In the genomic region with DNA sequence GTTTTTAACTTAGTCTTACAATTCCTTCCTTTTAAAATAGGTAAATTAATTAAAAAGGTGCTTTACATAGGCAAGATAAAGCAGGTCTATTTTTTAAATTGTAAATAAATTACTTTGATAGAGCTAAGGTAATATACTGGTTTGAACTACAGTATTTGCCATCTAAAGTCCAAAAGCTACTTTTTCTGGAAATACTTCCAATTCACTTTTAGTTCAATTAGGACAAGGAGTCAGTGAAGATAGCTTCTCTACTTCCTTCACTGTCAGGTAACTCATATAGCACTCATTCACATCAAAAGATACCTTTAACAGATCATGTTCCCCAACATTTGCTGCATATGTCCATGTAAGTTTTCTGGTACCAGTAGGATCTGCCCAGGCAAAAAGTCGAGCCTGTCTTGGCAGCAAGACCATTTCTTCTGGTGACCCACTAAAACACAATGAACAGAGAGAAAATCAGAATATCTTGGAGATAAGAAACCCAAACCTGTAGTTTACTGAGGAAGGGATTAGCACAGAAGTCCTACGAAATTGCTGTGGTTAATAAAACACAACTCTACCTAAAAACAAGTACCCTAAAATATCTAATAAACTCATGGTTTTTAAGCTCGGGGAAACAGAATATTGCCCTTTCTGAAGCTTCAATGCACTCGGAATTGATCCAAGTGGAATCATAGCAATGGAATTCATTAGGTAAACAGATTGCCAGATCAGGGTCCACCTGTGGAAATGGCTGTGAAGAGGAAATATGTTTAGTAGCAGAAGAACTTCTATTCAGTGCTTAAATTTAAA, we compare ENCODE assay signal across 21 cellular contexts.
DNase-seq lines count a peak whose midpoint lies in the region; ATAC-seq, FAIRE-seq and TF ChIP-seq lines count a peak whose summit lies in the region.
"Had no signal": no experiment of that assay in that cellular context is flagged by ENCODE, and none has a peak within 500 bp of the region (broad histone marks: within the 10 kb centered on the region; RNA-seq: fewer than 3 reads in every experiment).

No MANE protein-coding gene starts in this region.

- H3K79me2 ChIP-seq in astrocyte (ENCODE audit: insufficient read depth, low read length) (no peaks in the 10 kb centered on the region), HepG2 (ENCODE audit: insufficient read depth, low read length) (no peaks in the 10 kb centered on the region)

- H3K4me1 ChIP-seq in breast epithelium (no peaks in the 10 kb centered on the region), astrocyte (ENCODE audit: insufficient read depth, low read length) (no peaks in the 10 kb centered on the region), HepG2 (ENCODE audit: insufficient read depth, low read length) (peaks cover 34% of the 10 kb centered on the region), heart right ventricle (no peaks in the 10 kb centered on the region)
- H3K4me1 ChIP-seq: HAP-1, Peyer's patch had no signal

- H3K4me1 Mint-ChIP-seq in MCF 10A (ENCODE audit: insufficient read depth, unreplicated experiment) (peaks cover 8% of the 10 kb centered on the region), astrocyte (ENCODE audit: low read depth, unreplicated experiment) (no peaks in the 10 kb centered on the region)

- no peak for TF ChIP-seq RAD21 in HepG2 (CRISPR knock-in tag; IDR thresholded peaks at IDR 0.05)

- H3K27ac Mint-ChIP-seq in MCF 10A (ENCODE audit: low read depth, unreplicated experiment) (peak overlapping the region; percentile 46), astrocyte (ENCODE audit: unreplicated experiment) (no peak overlapping the region)

- POLR2A ChIA-PET in MCF 10A (lab: Yijun Ruan, JAX) (interaction anchor here (0.6 to 1.6 kb wide), 5 partner anchors 14 to 400 kb away, joined by 3 to 4 read pairs (median 4); partner anchors contain the start of gene VPS13C), HepG2 (lab: Yijun Ruan, JAX) (interaction anchor here (0.8 kb wide), 1 partner anchor 13 kb away, joined by 3 read pairs; no protein-coding TSS in a partner anchor)

- intact Hi-C loops in MCF 10A (cut with micrococcal nuclease) (no loop called here), breast epithelium (cut with DNase I; ENCODE audit: low total_unique reads) (no loop called here), HepG2 (cut with micrococcal nuclease; ENCODE audit: unreplicated experiment) (loop anchor here (5.0 kb wide), 1 partner anchor 35 kb away; no protein-coding TSS in a partner anchor), heart right ventricle (cut with DNase I) (no loop called here)

- H3K36me3 ChIP-seq in breast epithelium: no peaks in the 10 kb centered on the region
- peaks cover 7% of the 10 kb centered on the region for H3K36me3 ChIP-seq in astrocyte (ENCODE audit: insufficient read depth, low read length)
- peaks cover 0 to 2% of the 10 kb centered on the region in 2 experiments; a peak in 1 of 5 replicates for H3K36me3 ChIP-seq in HepG2 (replicated peaks in 1 of 2; ENCODE audit: control insufficient read depth in 1 of 2, insufficient read depth in 2 of 2, low read length in 2 of 2)
- H3K36me3 ChIP-seq in brain microvascular endothelial cell (replicated peaks): peaks cover 2% of the 10 kb centered on the region
- peaks cover 0 to 100% (median 47%) of the 10 kb centered on the region in 9 donors for H3K36me3 ChIP-seq in heart right ventricle

- DNase-seq in MCF 10A (ENCODE audit: unreplicated experiment): peak; percentile 11
- DNase-seq in breast epithelium (ENCODE audit: low spot score in 2 of 2): no peak
- DNase-seq in astrocyte (ENCODE audit: low read depth): peak; percentile 8
- DNase-seq in HepG2 (ENCODE audit: low spot score): peak; percentile 90
- DNase-seq in urothelium cell line (ENCODE audit: low spot score): peak; percentile 32
- no peak for DNase-seq in brain microvascular endothelial cell
- DNase-seq in heart right ventricle: no peak
- DNase-seq: 8988T; CD4-positive, alpha-beta memory T cell; DMS79; NCI-H1092; NCI-H1694; NCI-H226; NCI-H524 treated with DMSO at 0.1 percent for 48 hours; Peyer's patch; SHP77 had no signal

- H3K4me3 Mint-ChIP-seq in MCF 10A (ENCODE audit: unreplicated experiment) (no peak overlapping the region), astrocyte (ENCODE audit: unreplicated experiment) (no peak overlapping the region)
- H3K4me3 Mint-ChIP-seq: CD4-positive, alpha-beta memory T cell had no signal

- no peak for TF ChIP-seq CTCF in MCF 10A (IDR thresholded peaks at IDR 0.05; ENCODE audit: unreplicated experiment)
- TF ChIP-seq CTCF in breast epithelium (IDR thresholded peaks at IDR 0.05): no peak
- no peak for TF ChIP-seq CTCF in astrocyte (IDR thresholded peaks at IDR 0.05; ENCODE audit: insufficient read depth, low read depth, low read length)
- no peak for TF ChIP-seq CTCF in HepG2 (CRISPR knock-in tag; IDR thresholded peaks at IDR 0.05)
- no peak for TF ChIP-seq CTCF in brain microvascular endothelial cell (IDR thresholded peaks at IDR 0.05; ENCODE audit: low read depth, low read length, missing control alignments)
- TF ChIP-seq CTCF in heart right ventricle (IDR thresholded peaks at IDR 0.05): no peak

- in situ Hi-C loops in HepG2 (cut with HindIII; ENCODE audit: extremely low pct_ligation_motif_present, low pct_unique_long_range_greater_than_20kb): no loop called here
- in situ Hi-C loops in brain microvascular endothelial cell (cut with HindIII; ENCODE audit: low pct_ligation_motif_present, low sequenced_read_pairs): no loop called here

- peak; percentile 34 for FAIRE-seq in astrocyte (lab: Jason Lieb, UNC)
- peak; percentile 56 for FAIRE-seq in HepG2 (lab: Jason Lieb, UNC)
- peak; percentile 81 for FAIRE-seq in urothelium cell line (lab: Jason Lieb, UNC)
- FAIRE-seq: D721Med, HTR-8/SVneo, K562 had no signal

- H3K27me3 ChIP-seq in breast epithelium (no peaks in the 10 kb centered on the region), astrocyte (ENCODE audit: insufficient read depth, low read length) (no peaks in the 10 kb centered on the region), HepG2 (ENCODE audit: control insufficient read depth in 1 of 2, insufficient read depth in 2 of 2, low read length in 2 of 2) (no peaks in the 10 kb centered on the region), brain microvascular endothelial cell (replicated peaks) (no peaks in the 10 kb centered on the region), heart right ventricle (no peaks in the 10 kb centered on the region)
- H3K27me3 ChIP-seq: Peyer's patch had no signal

- no peaks in the 10 kb centered on the region for H3K9me3 Mint-ChIP-seq in MCF 10A (ENCODE audit: unreplicated experiment)
- no peaks in the 10 kb centered on the region for H3K9me3 Mint-ChIP-seq in astrocyte (ENCODE audit: unreplicated experiment)

- no peak overlapping the region for H3K27ac ChIP-seq in breast epithelium
- no peak overlapping the region for H3K27ac ChIP-seq in astrocyte (ENCODE audit: low read depth, low read length)
- H3K27ac ChIP-seq in HepG2 (ENCODE audit: extremely low read length, insufficient read depth, low read length): peak overlapping the region; percentile 79
- no peak overlapping the region for H3K27ac ChIP-seq in brain microvascular endothelial cell
- H3K27ac ChIP-seq in heart right ventricle: no peak overlapping the region
- H3K27ac ChIP-seq: Peyer's patch had no signal

- H3K9ac ChIP-seq in astrocyte (ENCODE audit: low read length) (no peak overlapping the region), HepG2 (ENCODE audit: insufficient read depth, low read depth, low read length) (peak overlapping the region; percentile 38; the same call in 1 of the 2 replicates)

- peak; percentile 98 for ATAC-seq in HepG2
- no peak for ATAC-seq in HG03025 (IDR thresholded peaks at IDR 0.05; ENCODE audit: low FRiP score, unreplicated experiment)
- no peak for ATAC-seq in heart right ventricle
- ATAC-seq: K562 had no signal

- H3K9me3 ChIP-seq in breast epithelium (no peaks in the 10 kb centered on the region), astrocyte (ENCODE audit: insufficient read depth, low read depth, low read length) (no peaks in the 10 kb centered on the region), HepG2 (ENCODE audit: low read length) (no peaks in the 10 kb centered on the region), heart right ventricle (peaks cover 0 to 10% (median 0%) of the 10 kb centered on the region in 11 donors)
- H3K9me3 ChIP-seq: HAP-1, Peyer's patch had no signal

- no peaks in the 10 kb centered on the region for H4K20me1 ChIP-seq in astrocyte (ENCODE audit: insufficient read depth, low read length)
- H4K20me1 ChIP-seq in HepG2 (ENCODE audit: insufficient read depth, low read length): no peaks in the 10 kb centered on the region

- WGBS in HepG2 (ENCODE audit: low lambda C conversion rate): 9% methylated on average over 4 of the region's 4 CpGs
- WGBS in heart right ventricle, 2 donors: 92 to 94% methylated on average over 4 of the region's 4 CpGs

- no TSS peak for BruUV-seq in MCF 10A (replicated peaks; lab: Mats Ljungman, UMichigan)
- TSS peak; percentile 54 for BruUV-seq in HepG2 (replicated peaks; lab: Mats Ljungman, UMichigan)

- H3K4me3 ChIP-seq in breast epithelium (no peak overlapping the region), astrocyte (ENCODE audit: insufficient read depth, low read depth, low read length) (no peak overlapping the region), HepG2 (replicated peaks in 1 of 3; ENCODE audit: insufficient read depth in 1 of 3, low read depth in 2 of 3, low read length in 3 of 3) (peak overlapping the region in 1 of 3 experiments; percentile 20; a peak in 2 of 6 replicates), brain microvascular endothelial cell (ENCODE audit: low read depth, low read length) (no peak overlapping the region), heart right ventricle (no peak overlapping the region)
- H3K4me3 ChIP-seq: HAP-1, K562, Peyer's patch had no signal

- peaks cover 40% of the 10 kb centered on the region for H3K36me3 Mint-ChIP-seq in MCF 10A (ENCODE audit: insufficient read depth, unreplicated experiment)
- peaks cover 7% of the 10 kb centered on the region for H3K36me3 Mint-ChIP-seq in astrocyte (ENCODE audit: low read depth, unreplicated experiment)

- no peak overlapping the region for H2AFZ ChIP-seq in astrocyte (ENCODE audit: low read depth, low read length)
- H2AFZ ChIP-seq in HepG2 (ENCODE audit: low read length): no peak overlapping the region

- CTCF ChIA-PET in MCF 10A (lab: Yijun Ruan, JAX) (interaction anchor here (0.6 to 3.4 kb wide), 3 partner anchors 61 to 400 kb away, joined by 3 to 10 read pairs (median 3); no protein-coding TSS in a partner anchor), HepG2 (lab: Yijun Ruan, JAX; ENCODE audit: low intra/inter-chr PET ratio, low total read pairs) (no interaction called here)

- TF ChIP-seq EP300 in HepG2 (IDR thresholded peaks at IDR 0.05; ENCODE audit: low read depth in 2 of 2, low read length in 2 of 2) (peak in 1 of 2 experiments; percentile 61; a peak in 1 of 4 replicates), HepG2 (CRISPR knock-in tag; IDR thresholded peaks at IDR 0.05; ENCODE audit: borderline replicate concordance) (no peak)

- TF ChIP-seq POLR2A in breast epithelium (IDR thresholded peaks at IDR 0.05): no peak
- TF ChIP-seq POLR2A in HepG2 (IDR thresholded peaks at IDR 0.05; ENCODE audit: insufficient read depth in 1 of 2, low read depth in 2 of 2, low read length in 2 of 2): no peak

- H3K27me3 Mint-ChIP-seq in MCF 10A (ENCODE audit: insufficient read depth, unreplicated experiment): no peaks in the 10 kb centered on the region
- no peaks in the 10 kb centered on the region for H3K27me3 Mint-ChIP-seq in astrocyte (ENCODE audit: low read depth, unreplicated experiment)
- H3K27me3 Mint-ChIP-seq: CD4-positive, alpha-beta memory T cell had no signal

- H3K4me2 ChIP-seq in astrocyte (ENCODE audit: low read length): no peak overlapping the region
- peak overlapping the region; percentile 57 for H3K4me2 ChIP-seq in HepG2 (ENCODE audit: low read depth, low read length)

Comparison
In these comparisons a context has a peak if more than half of its experiments do, and no peak if none do; other contexts are left out.
1. DNase-seq: peak in MCF 10A (single experiment), astrocyte (single experiment), HepG2 (single experiment) and urothelium cell line (single experiment); none in breast epithelium (0 of 2), brain microvascular endothelial cell (single experiment) and heart right ventricle (0 of 2).